8 cellular contexts compared by ENCODE assay signal in the genomic region with DNA sequence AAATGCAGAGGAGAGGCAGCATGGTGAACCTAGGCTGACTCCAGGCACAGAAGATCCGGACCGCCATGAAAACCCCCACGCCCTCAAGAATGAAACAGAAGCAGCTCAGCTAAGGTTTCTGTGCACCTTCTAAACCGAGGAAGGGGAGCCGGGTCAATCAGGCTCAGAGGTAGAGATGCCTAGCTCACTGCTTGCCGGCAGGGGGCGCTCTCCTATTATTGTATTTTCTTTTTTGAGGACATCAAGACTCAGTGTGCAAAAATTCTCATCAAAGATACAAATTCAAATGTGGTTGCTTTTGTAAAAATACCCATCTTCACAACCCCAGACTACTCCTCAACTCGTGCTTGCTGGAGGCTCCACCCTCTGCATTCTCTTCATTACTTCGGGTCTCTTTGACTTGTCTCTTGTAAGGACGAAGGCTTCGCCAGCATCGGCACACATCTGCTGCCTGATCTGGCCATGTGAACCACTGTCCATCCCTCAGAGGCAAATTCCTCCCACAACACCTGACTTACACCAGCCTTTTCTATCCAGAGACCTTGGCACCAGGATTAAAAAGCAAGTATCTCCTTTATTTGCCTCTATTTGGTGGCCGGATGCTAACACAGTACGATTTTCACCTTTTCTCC. TPM values are rescaled to one million over a fixed set of nuclear protein-coding genes. Genes with fewer than 3 reads are reported as not detected.
DNase-seq lines count a peak whose midpoint lies in the region; ATAC-seq and TF ChIP-seq lines count a peak whose summit lies in the region.

No MANE protein-coding gene starts in this region.

- ATAC-seq in SK-N-SH treated with all-trans-retinoic acid at 6 μM for 48 hours, result peak; percentile 93
- ATAC-seq in left cardiac atrium, result peak; percentile 74 to 80

- H3K9me3 ChIP-seq in Karpas-422 (ENCODE audit: low read length), result no peaks in the 10 kb centered on the region

- no peak overlapping the region for H3K4me2 ChIP-seq in Karpas-422 (ENCODE audit: low read depth, low read length, poor library complexity, severe bottlenecking)

- H3K4me1 Mint-ChIP-seq in activated naive CD8-positive, alpha-beta T cell treated with anti-CD3 and anti-CD28 coated beads for 36 hours, result peaks cover 2% of the 10 kb centered on the region

- no peaks in the 10 kb centered on the region for H3K36me3 Mint-ChIP-seq in activated naive CD8-positive, alpha-beta T cell treated with anti-CD3 and anti-CD28 coated beads for 36 hours

- peaks cover 26% of the 10 kb centered on the region for H3K27me3 Mint-ChIP-seq in activated naive CD8-positive, alpha-beta T cell treated with anti-CD3 and anti-CD28 coated beads for 36 hours

- intact Hi-C loops in left cardiac atrium (cut with DNase I), result loop anchor here (5.0 to 10.0 kb wide), 4 partner anchors 53 to 185 kb away; a partner anchor contains a TSS

- DNase-seq in GDM1 (lab: John Stamatoyannopoulos, UW) (peak; percentile 41), Karpas-422 (peak; percentile 89), left cardiac atrium (peak; percentile 76), retinal pigment epithelial cell (ENCODE audit: low read depth) (no peak), NCI-H1048 (lab: John Stamatoyannopoulos, UW) (no peak), NCI-H187 treated with DMSO at 0.1 percent for 48 hours (lab: John Stamatoyannopoulos, UW) (no peak)
- DNase-seq in activated naive CD8-positive, alpha-beta T cell treated with anti-CD3 and anti-CD28 coated beads for 36 hours, result peak; percentile 57

- no peaks in the 10 kb centered on the region for H3K9me2 ChIP-seq in Karpas-422 (replicated peaks; ENCODE audit: insufficient read depth, low read length)

- no peak overlapping the region for H3K9ac ChIP-seq in Karpas-422 (ENCODE audit: low read length)

- no peaks in the 10 kb centered on the region for H3K79me2 ChIP-seq in Karpas-422 (ENCODE audit: low read length)

- no peaks in the 10 kb centered on the region for H4K20me1 ChIP-seq in Karpas-422 (ENCODE audit: insufficient read depth, low read depth, low read length)

- H3K4me3 ChIP-seq in Karpas-422 (ENCODE audit: low read length), result no peak overlapping the region
- no peak overlapping the region for H3K4me3 ChIP-seq in retinal pigment epithelial cell (ENCODE audit: low read length)

- H3K4me3 Mint-ChIP-seq in activated naive CD8-positive, alpha-beta T cell treated with anti-CD3 and anti-CD28 coated beads for 36 hours, result no peak overlapping the region

- no peak overlapping the region for H3K27ac Mint-ChIP-seq in activated naive CD8-positive, alpha-beta T cell treated with anti-CD3 and anti-CD28 coated beads for 36 hours

- no peaks in the 10 kb centered on the region for H3K4me1 ChIP-seq in Karpas-422 (ENCODE audit: low read length)

- H2AFZ ChIP-seq in Karpas-422 (ENCODE audit: low read length), result no peak overlapping the region

- TF ChIP-seq CTCF in retinal pigment epithelial cell (conservative IDR thresholded peaks at IDR 0.05; ENCODE audit: low read depth, low read length), result peak; percentile 87

- H3K9me3 Mint-ChIP-seq in activated naive CD8-positive, alpha-beta T cell treated with anti-CD3 and anti-CD28 coated beads for 36 hours, result no peaks in the 10 kb centered on the region

- no peaks in the 10 kb centered on the region for H3K27me3 ChIP-seq in Karpas-422 (ENCODE audit: low read length)

- H3K36me3 ChIP-seq in Karpas-422 (ENCODE audit: insufficient read depth, low read length), result no peaks in the 10 kb centered on the region

- H3K27ac ChIP-seq in Karpas-422 (ENCODE audit: low read length), result no peak overlapping the region

TF ChIP-seq in SK-N-SH treated with all-trans-retinoic acid at 6 μM for 48 hours, 23 proteins besides CTCF, POLR2A, EP300 and RAD21:
- TF ChIP-seq OSR1 (CRISPR knock-in tag; IDR thresholded peaks at IDR 0.05) (no peak), TCF4 (CRISPR knock-in tag; IDR thresholded peaks at IDR 0.05; ENCODE audit: borderline replicate concordance) (no peak), RARB (CRISPR knock-in tag; IDR thresholded peaks at IDR 0.05) (no peak), GLIS3 (CRISPR knock-in tag; IDR thresholded peaks at IDR 0.05) (no peak), ZNF8 (CRISPR knock-in tag; IDR thresholded peaks at IDR 0.05) (no peak), ZFP30 (CRISPR knock-in tag; IDR thresholded peaks at IDR 0.05) (no peak)
- TF ChIP-seq, protein P1, sequence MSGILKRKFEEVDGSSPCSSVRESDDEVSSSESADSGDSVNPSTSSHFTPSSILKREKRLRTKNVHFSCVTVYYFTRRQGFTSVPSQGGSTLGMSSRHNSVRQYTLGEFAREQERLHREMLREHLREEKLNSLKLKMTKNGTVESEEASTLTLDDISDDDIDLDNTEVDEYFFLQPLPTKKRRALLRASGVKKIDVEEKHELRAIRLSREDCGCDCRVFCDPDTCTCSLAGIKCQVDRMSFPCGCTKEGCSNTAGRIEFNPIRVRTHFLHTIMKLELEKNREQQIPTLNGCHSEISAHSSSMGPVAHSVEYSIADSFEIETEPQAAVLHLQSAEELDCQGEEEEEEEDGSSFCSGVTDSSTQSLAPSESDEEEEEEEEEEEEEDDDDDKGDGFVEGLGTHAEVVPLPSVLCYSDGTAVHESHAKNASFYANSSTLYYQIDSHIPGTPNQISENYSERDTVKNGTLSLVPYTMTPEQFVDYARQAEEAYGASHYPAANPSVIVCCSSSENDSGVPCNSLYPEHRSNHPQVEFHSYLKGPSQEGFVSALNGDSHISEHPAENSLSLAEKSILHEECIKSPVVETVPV (CRISPR knock-in tag; IDR thresholded peaks at IDR 0.05), result no peak
- TF ChIP-seq, protein P2, sequence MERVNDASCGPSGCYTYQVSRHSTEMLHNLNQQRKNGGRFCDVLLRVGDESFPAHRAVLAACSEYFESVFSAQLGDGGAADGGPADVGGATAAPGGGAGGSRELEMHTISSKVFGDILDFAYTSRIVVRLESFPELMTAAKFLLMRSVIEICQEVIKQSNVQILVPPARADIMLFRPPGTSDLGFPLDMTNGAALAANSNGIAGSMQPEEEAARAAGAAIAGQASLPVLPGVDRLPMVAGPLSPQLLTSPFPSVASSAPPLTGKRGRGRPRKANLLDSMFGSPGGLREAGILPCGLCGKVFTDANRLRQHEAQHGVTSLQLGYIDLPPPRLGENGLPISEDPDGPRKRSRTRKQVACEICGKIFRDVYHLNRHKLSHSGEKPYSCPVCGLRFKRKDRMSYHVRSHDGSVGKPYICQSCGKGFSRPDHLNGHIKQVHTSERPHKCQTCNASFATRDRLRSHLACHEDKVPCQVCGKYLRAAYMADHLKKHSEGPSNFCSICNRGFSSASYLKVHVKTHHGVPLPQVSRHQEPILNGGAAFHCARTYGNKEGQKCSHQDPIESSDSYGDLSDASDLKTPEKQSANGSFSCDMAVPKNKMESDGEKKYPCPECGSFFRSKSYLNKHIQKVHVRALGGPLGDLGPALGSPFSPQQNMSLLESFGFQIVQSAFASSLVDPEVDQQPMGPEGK (CRISPR knock-in tag; IDR thresholded peaks at IDR 0.05; ENCODE audit: borderline replicate concordance), result no peak
- TF ChIP-seq, protein P3, sequence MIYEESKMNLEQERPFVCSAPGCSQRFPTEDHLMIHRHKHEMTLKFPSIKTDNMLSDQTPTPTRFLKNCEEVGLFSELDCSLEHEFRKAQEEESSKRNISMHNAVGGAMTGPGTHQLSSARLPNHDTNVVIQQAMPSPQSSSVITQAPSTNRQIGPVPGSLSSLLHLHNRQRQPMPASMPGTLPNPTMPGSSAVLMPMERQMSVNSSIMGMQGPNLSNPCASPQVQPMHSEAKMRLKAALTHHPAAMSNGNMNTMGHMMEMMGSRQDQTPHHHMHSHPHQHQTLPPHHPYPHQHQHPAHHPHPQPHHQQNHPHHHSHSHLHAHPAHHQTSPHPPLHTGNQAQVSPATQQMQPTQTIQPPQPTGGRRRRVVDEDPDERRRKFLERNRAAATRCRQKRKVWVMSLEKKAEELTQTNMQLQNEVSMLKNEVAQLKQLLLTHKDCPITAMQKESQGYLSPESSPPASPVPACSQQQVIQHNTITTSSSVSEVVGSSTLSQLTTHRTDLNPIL (CRISPR knock-in tag; IDR thresholded peaks at IDR 0.05; ENCODE audit: low read depth), result no peak

RNA-seq across cellular contexts. Expression of a gene that starts 33.4 kb away (rescaled TPM):
- not detected in 2 replicates for total RNA-seq in Karpas-422 (2014; rRNA removed; shearing (Covaris generic); ENCODE audit: low replicate concordance)
- total RNA-seq in activated naive CD8-positive, alpha-beta T cell treated with anti-CD3 and anti-CD28 coated beads for 36 hours, result not detected
- not detected for total RNA-seq in left cardiac atrium

RNA-seq across cellular contexts. Expression of a gene that starts 55.1 kb away (rescaled TPM):
- not detected in 2 replicates for total RNA-seq in Karpas-422 (2014; rRNA removed; shearing (Covaris generic); ENCODE audit: low replicate concordance)
- not detected for total RNA-seq in activated naive CD8-positive, alpha-beta T cell treated with anti-CD3 and anti-CD28 coated beads for 36 hours
- 100 to 1,000 TPM; 295 to 632 TPM for total RNA-seq in left cardiac atrium

Comparison
In these comparisons a context has a peak if more than half of its experiments do, and no peak if none do; other contexts are left out.
1. DNase-seq: peak in GDM1 (single experiment), Karpas-422 (single experiment), activated naive CD8-positive, alpha-beta T cell treated with anti-CD3 and anti-CD28 coated beads for 36 hours (single experiment) and left cardiac atrium (single experiment); none in retinal pigment epithelial cell (single experiment), NCI-H1048 (single experiment) and NCI-H187 treated with DMSO at 0.1 percent for 48 hours (single experiment).
2. RNA of a gene that starts 55.1 kb away (total RNA-seq): 295 to 632 TPM in left cardiac atrium; not detected in Karpas-422 and not detected in activated naive CD8-positive, alpha-beta T cell treated with anti-CD3 and anti-CD28 coated beads for 36 hours; every median in the first group is over 100 times any median in the second.